In genomic region chr22:27776410-27776958, GRCh38 we compare ENCODE assay signal across 10 cellular contexts. TPM values are rescaled to one million over a fixed set of nuclear protein-coding genes. Genes with fewer than 3 reads are reported as not detected.
DNase-seq lines count a peak whose midpoint lies in the region; ATAC-seq and TF ChIP-seq lines count a peak whose summit lies in the region.
"Had no signal": no experiment of that assay in that cellular context is flagged by ENCODE, and none has a peak within 500 bp of the region (broad histone marks: within the 10 kb centered on the region; RNA-seq: fewer than 3 reads in every experiment).

No MANE protein-coding gene starts in this region.

- DNase-seq in NT2/D1 (ENCODE audit: low read depth, low spot score) (no peak), fibroblast of peridontal ligament (ENCODE audit: extremely low read depth) (peak; percentile 42), neural crest cell (ENCODE audit: low read depth, low spot score) (peak; percentile 22), upper lobe of left lung (no peak), SIG-M5 treated with dmso at 0.1 percent for 504 hours (lab: John Stamatoyannopoulos, UW; ENCODE audit: unreplicated experiment) (no peak), NCI-H446 treated with DMSO at 0.1 percent for 48 hours (lab: John Stamatoyannopoulos, UW) (no peak), globus pallidus (ENCODE audit: low spot score) (no peak)
- DNase-seq: activated CD4-positive, alpha-beta T cell treated with anti-CD3 and anti-CD28 coated beads for 4 hours; DMS153; stimulated activated CD4-positive, alpha-beta T cell treated with anti-CD3 and anti-CD28 coated beads, Interleukin-4, amount 100 ng/mL, for 4 hours had no signal

- no peaks in the 10 kb centered on the region for H3K27me3 ChIP-seq in NT2/D1 (ENCODE audit: insufficient read depth, insufficient read length)
- no peaks in the 10 kb centered on the region for H3K27me3 ChIP-seq in upper lobe of left lung

- H3K36me3 ChIP-seq in NT2/D1 (ENCODE audit: insufficient read depth, insufficient read length, low read length) (peaks cover 37% of the 10 kb centered on the region), upper lobe of left lung (no peaks in the 10 kb centered on the region)

- H3K4me3 Mint-ChIP-seq in neural crest cell: peak overlapping the region; percentile 79

- H3K4me3 ChIP-seq in NT2/D1 (ENCODE audit: insufficient read length, low read depth): no peak overlapping the region
- no peak overlapping the region for H3K4me3 ChIP-seq in upper lobe of left lung

- TF ChIP-seq EP300 in upper lobe of left lung (IDR thresholded peaks at IDR 0.05): no peak

- 26 to 31% methylated on average over 12 of the region's 12 CpGs for WGBS in upper lobe of left lung, 2 donors

- H3K27me3 Mint-ChIP-seq in neural crest cell (ENCODE audit: low read depth): no peaks in the 10 kb centered on the region

- peak overlapping the region; percentile 46 for H3K9ac ChIP-seq in NT2/D1 (ENCODE audit: insufficient read length, low read depth)

- no peaks in the 10 kb centered on the region for H3K9me3 Mint-ChIP-seq in neural crest cell

- TF ChIP-seq CTCF in neural crest cell (conservative IDR thresholded peaks at IDR 0.05) (no peak), upper lobe of left lung (IDR thresholded peaks at IDR 0.05) (no peak)

- H3K27ac ChIP-seq in upper lobe of left lung: peak overlapping the region; percentile 55 to 80 (median 68)

- H3K4me1 Mint-ChIP-seq in neural crest cell: peaks cover 68% of the 10 kb centered on the region

- ATAC-seq in upper lobe of left lung (ENCODE audit: low FRiP score in 2 of 2): peak in 1 of 2 donors; percentile 63

- H3K4me1 ChIP-seq in NT2/D1 (ENCODE audit: insufficient read depth, insufficient read length): peaks cover 19% of the 10 kb centered on the region
- peaks cover 15 to 33% (median 21%) of the 10 kb centered on the region in 4 donors for H3K4me1 ChIP-seq in upper lobe of left lung

- H3K27ac Mint-ChIP-seq in neural crest cell (ENCODE audit: unreplicated experiment): peak overlapping the region; percentile 35

- H3K9me3 ChIP-seq in NT2/D1 (ENCODE audit: insufficient read depth, low read length) (peaks cover 11% of the 10 kb centered on the region; the same call in 1 of the 2 replicates), upper lobe of left lung (no peaks in the 10 kb centered on the region)

- peaks cover 6% of the 10 kb centered on the region for H3K36me3 Mint-ChIP-seq in neural crest cell (ENCODE audit: low read depth)

- no peak for TF ChIP-seq POLR2A in upper lobe of left lung (IDR thresholded peaks at IDR 0.05)

RNA-seq across cellular contexts. Expression of gene MN1, which starts 25.1 kb away (rescaled TPM):
- total RNA-seq in neural crest cell (19.0 TPM in 2 replicates), upper lobe of left lung (10 to 100 TPM in 1 of 6 donors, 1 to 10 TPM in 5; 1.0 to 17.8 (median 3.5) TPM)

Comparison
In these comparisons a context has a peak if more than half of its experiments do, and no peak if none do; other contexts are left out.
1. DNase-seq: peak in fibroblast of peridontal ligament (single experiment) and neural crest cell (single experiment); none in NT2/D1 (single experiment), upper lobe of left lung (0 of 2), SIG-M5 treated with dmso at 0.1 percent for 504 hours (single experiment), NCI-H446 treated with DMSO at 0.1 percent for 48 hours (single experiment) and globus pallidus (single experiment).